Comparison of ENCODE assay signal across 7 cellular contexts in genomic region chr4:52051615-52052474, GRCh38. TPM values are rescaled to one million over a fixed set of nuclear protein-coding genes. Genes with fewer than 3 reads are reported as not detected.
DNase-seq lines count a peak whose midpoint lies in the region; ATAC-seq and TF ChIP-seq lines count a peak whose summit lies in the region.

No MANE protein-coding gene starts in this region.

- peaks cover 52% of the 10 kb centered on the region for H3K27me3 Mint-ChIP-seq in activated CD4-positive, alpha-beta memory T cell treated with anti-CD3 and anti-CD28 coated beads for 36 hours
- H3K27me3 Mint-ChIP-seq in neural crest cell (ENCODE audit: low read depth): peaks cover 53% of the 10 kb centered on the region

- ATAC-seq in GM21390 (IDR thresholded peaks at IDR 0.05; ENCODE audit: unreplicated experiment): peak; percentile 63

- DNase-seq in GM04503 (ENCODE audit: low read depth): peak; percentile 67
- DNase-seq in activated CD4-positive, alpha-beta memory T cell treated with anti-CD3 and anti-CD28 coated beads for 36 hours: no peak
- peak; percentile 89 to 95 for DNase-seq in foreskin fibroblast
- peak; percentile 60 for DNase-seq in neural crest cell (ENCODE audit: low read depth, low spot score)
- DNase-seq in NAMALWA (ENCODE audit: low spot score): no peak

- H3K27me3 ChIP-seq in HUES64 (ENCODE audit: insufficient read depth, low read length): peaks cover 41% of the 10 kb centered on the region

- H3K27ac ChIP-seq in HUES64 (ENCODE audit: low read depth, low read length): peak overlapping the region; percentile 73; the same call in 1 of the 2 replicates

- CTCF ChIA-PET in activated CD4-positive, alpha-beta memory T cell treated with anti-CD3 and anti-CD28 coated beads for 36 hours (lab: Charles Lee): no interaction called here

- H3K4me3 Mint-ChIP-seq in activated CD4-positive, alpha-beta memory T cell treated with anti-CD3 and anti-CD28 coated beads for 36 hours: peak overlapping the region; percentile 34
- H3K4me3 Mint-ChIP-seq in neural crest cell: peak overlapping the region; percentile 96

- H3K9me3 Mint-ChIP-seq in activated CD4-positive, alpha-beta memory T cell treated with anti-CD3 and anti-CD28 coated beads for 36 hours: no peaks in the 10 kb centered on the region
- H3K9me3 Mint-ChIP-seq in neural crest cell: peaks cover 2% of the 10 kb centered on the region

- H3K9ac ChIP-seq in HUES64 (ENCODE audit: low read depth, low read length): peak overlapping the region; percentile 74

- peaks cover 13% of the 10 kb centered on the region for H3K4me1 ChIP-seq in HUES64 (ENCODE audit: insufficient read depth, low read length)

- H3K4me1 Mint-ChIP-seq in activated CD4-positive, alpha-beta memory T cell treated with anti-CD3 and anti-CD28 coated beads for 36 hours (ENCODE audit: low read depth): peaks cover 14% of the 10 kb centered on the region
- H3K4me1 Mint-ChIP-seq in neural crest cell: peaks cover 13% of the 10 kb centered on the region

- TF ChIP-seq CTCF in foreskin fibroblast (IDR thresholded peaks at IDR 0.05; ENCODE audit: low read depth, low read length) (no peak), neural crest cell (conservative IDR thresholded peaks at IDR 0.05) (no peak)

- intact Hi-C loops in activated CD4-positive, alpha-beta memory T cell treated with anti-CD3 and anti-CD28 coated beads for 36 hours (cut with micrococcal nuclease): no loop called here

- H3K4me3 ChIP-seq in HUES64 (ENCODE audit: low read length) (peak overlapping the region; percentile 78), foreskin fibroblast (ENCODE audit: low read depth in 1 of 2, low read length in 2 of 2) (peak overlapping the region; percentile 56 to 74)

- H3K9me3 ChIP-seq in HUES64 (ENCODE audit: insufficient read depth, low read depth, low read length): peaks cover 6% of the 10 kb centered on the region; the same call in 1 of the 2 replicates

- H3K36me3 ChIP-seq in HUES64 (ENCODE audit: insufficient read depth, low read length): no peaks in the 10 kb centered on the region

- H3K36me3 Mint-ChIP-seq in activated CD4-positive, alpha-beta memory T cell treated with anti-CD3 and anti-CD28 coated beads for 36 hours: no peaks in the 10 kb centered on the region
- H3K36me3 Mint-ChIP-seq in neural crest cell (ENCODE audit: low read depth): peaks cover 8% of the 10 kb centered on the region

- H3K27ac Mint-ChIP-seq in activated CD4-positive, alpha-beta memory T cell treated with anti-CD3 and anti-CD28 coated beads for 36 hours: no peak overlapping the region
- H3K27ac Mint-ChIP-seq in neural crest cell (ENCODE audit: unreplicated experiment): peak overlapping the region; percentile 68

- POLR2A ChIA-PET in activated CD4-positive, alpha-beta memory T cell treated with anti-CD3 and anti-CD28 coated beads for 36 hours (lab: Charles Lee): no interaction called here

- 3% methylated on average over 46 of the region's 46 CpGs for WGBS in HUES64

RNA-seq across cellular contexts. Expression of gene SPATA18, which starts 0.7 kb away (rescaled TPM):
- 2.0 TPM for polyA plus RNA-seq in HUES64 (2013, experiment 1 of 2)
- polyA plus RNA-seq in HUES64 (2013, experiment 2 of 2): 1.9 TPM
- total RNA-seq in activated CD4-positive, alpha-beta memory T cell treated with anti-CD3 and anti-CD28 coated beads for 36 hours: not detected
- 3.0 and 5.4 TPM in 2 replicates for total RNA-seq in neural crest cell

RNA-seq across cellular contexts. Expression of gene SGCB, which starts 13.7 kb away (rescaled TPM):
- polyA plus RNA-seq in HUES64 (2013, experiment 1 of 2): 16.8 TPM
- polyA plus RNA-seq in HUES64 (2013, experiment 2 of 2): 18.0 TPM
- total RNA-seq in activated CD4-positive, alpha-beta memory T cell treated with anti-CD3 and anti-CD28 coated beads for 36 hours: 10 to 100 TPM; 13.9 to 14.3 TPM
- 29.9 and 32.9 TPM in 2 replicates for total RNA-seq in neural crest cell

RNA-seq across cellular contexts. Expression of gene LRRC66, which starts 31.7 kb away (rescaled TPM):
- 0.15 TPM for polyA plus RNA-seq in HUES64 (2013, experiment 1 of 2)
- polyA plus RNA-seq in HUES64 (2013, experiment 2 of 2): not detected
- under 1 TPM in 1 of 2 experiments, not detected in 1; 0.19 TPM for total RNA-seq in activated CD4-positive, alpha-beta memory T cell treated with anti-CD3 and anti-CD28 coated beads for 36 hours
- 0.33 and 0.34 TPM in 2 replicates for total RNA-seq in neural crest cell

Comparison
In these comparisons a context has a peak if more than half of its experiments do, and no peak if none do; other contexts are left out.
1. DNase-seq: peak in GM04503 (single experiment), foreskin fibroblast (2 of 2) and neural crest cell (single experiment); none in activated CD4-positive, alpha-beta memory T cell treated with anti-CD3 and anti-CD28 coated beads for 36 hours (single experiment) and NAMALWA (single experiment).